8 cellular contexts compared by ENCODE assay signal in genomic region chr17:38729368-38729885, GRCh38. TPM values are rescaled to one million over a fixed set of nuclear protein-coding genes. Genes with fewer than 3 reads are reported as not detected.
DNase-seq lines count a peak whose midpoint lies in the region; ATAC-seq and TF ChIP-seq lines count a peak whose summit lies in the region.

No MANE protein-coding gene starts in this region.

- no peaks in the 10 kb centered on the region for H3K27me3 ChIP-seq in esophagus (ENCODE audit: control insufficient read depth in 1 of 2, insufficient read depth in 2 of 2, low read length in 2 of 2)
- no peaks in the 10 kb centered on the region for H3K27me3 ChIP-seq in trophoblast cell (ENCODE audit: insufficient read depth, low read length)

- peak overlapping the region; percentile 96 for H4K12ac ChIP-seq in trophoblast cell (ENCODE audit: low read depth, low read length)

- BruUV-seq in Calu3 (replicated peaks; lab: Mats Ljungman, UMichigan) = no TSS peak

- H2BK120ac ChIP-seq in trophoblast cell (ENCODE audit: insufficient read depth, low read length, poor library complexity) = peak overlapping the region; percentile 70

- H3K4me3 Mint-ChIP-seq in Calu3 (ENCODE audit: low read depth, unreplicated experiment) = peak overlapping the region; percentile 90

- no peak overlapping the region for H2BK5ac ChIP-seq in trophoblast cell (ENCODE audit: low read depth, low read length, poor library complexity)

- no peaks in the 10 kb centered on the region for H3K27me3 Mint-ChIP-seq in Calu3 (ENCODE audit: unreplicated experiment)

- peak overlapping the region; percentile 32 for H2BK12ac ChIP-seq in trophoblast cell (ENCODE audit: low read length)

- H3K27ac Mint-ChIP-seq in Calu3 (ENCODE audit: unreplicated experiment) = peak overlapping the region; percentile 43

- H3K4me3 ChIP-seq in esophagus (ENCODE audit: low read depth in 1 of 2, low read length in 2 of 2) (peak overlapping the region; percentile 81 to 86), trophoblast cell (ENCODE audit: low read depth, low read length) (peak overlapping the region; percentile 74)

- H3K23ac ChIP-seq in trophoblast cell (ENCODE audit: low read length) = no peak overlapping the region

- peak overlapping the region; percentile 94 for H3K14ac ChIP-seq in trophoblast cell (ENCODE audit: low read length)

- H3K4ac ChIP-seq in trophoblast cell (ENCODE audit: low read depth, low read length) = peak overlapping the region; percentile 74

- peaks cover 42% of the 10 kb centered on the region for H3K4me1 Mint-ChIP-seq in Calu3 (ENCODE audit: low read depth, unreplicated experiment)

- H3K4me2 ChIP-seq in trophoblast cell (ENCODE audit: low read length) = peak overlapping the region; percentile 97

- peak overlapping the region; percentile 35 for H3K9ac ChIP-seq in trophoblast cell (ENCODE audit: low read length)

- H3K4me1 ChIP-seq in esophagus (ENCODE audit: control insufficient read depth in 2 of 2, insufficient read depth in 2 of 2, low read length in 1 of 2) (peaks cover 2 to 17% of the 10 kb centered on the region in 2 donors), trophoblast cell (ENCODE audit: control insufficient read depth in 1 of 2, insufficient read depth in 2 of 2, low read length in 2 of 2) (peaks cover 0 to 9% of the 10 kb centered on the region in 2 experiments)

- ATAC-seq in left colon = no peak

- H3K79me1 ChIP-seq in trophoblast cell (ENCODE audit: low read length) = peaks cover 8% of the 10 kb centered on the region

- H4K8ac ChIP-seq in trophoblast cell (ENCODE audit: low read depth, low read length) = peak overlapping the region; percentile 94

- H3K36me3 Mint-ChIP-seq in Calu3 (ENCODE audit: insufficient read depth, unreplicated experiment) = peaks cover 87% of the 10 kb centered on the region

- 20 to 21% methylated on average over 14 of the region's 14 CpGs for WGBS in esophagus, 2 donors
- WGBS in trophoblast cell (ENCODE audit: extremely low coverage, insufficient coverage, insufficient read length) = no CpG with 5 or more reads among the region's 14 CpGs

- H4K91ac ChIP-seq in trophoblast cell (ENCODE audit: low read depth, low read length) = peak overlapping the region; percentile 85

- CTCF ChIA-PET in Calu3 (lab: Charles Lee) (interaction anchor here (0.7 to 2.5 kb wide), 6 partner anchors 20 to 369 kb away, joined by 3 to 20 read pairs (median 4); partner anchors contain the start of genes EPOP and MLLT6), RWPE1 (lab: Yijun Ruan, JAX) (interaction anchor here (0.7 kb wide), 2 partner anchors 51 to 164 kb away, joined by 3 to 4 read pairs; no protein-coding TSS in a partner anchor)

- peaks cover 6% of the 10 kb centered on the region for H3K79me2 ChIP-seq in trophoblast cell (ENCODE audit: control insufficient read depth, insufficient read depth, low read length, poor library complexity)

- intact Hi-C loops in Calu3 (cut with micrococcal nuclease; ENCODE audit: unreplicated experiment) (no loop called here), left colon (cut with DNase I, micrococcal nuclease) (no loop called here)

- H3K9me3 Mint-ChIP-seq in Calu3 (ENCODE audit: low read depth, unreplicated experiment) = no peaks in the 10 kb centered on the region

- POLR2A ChIA-PET in RWPE1 (lab: Yijun Ruan, JAX; ENCODE audit: low non-redundant PET) = no interaction called here

- H3K36me3 ChIP-seq in esophagus (ENCODE audit: control insufficient read depth in 2 of 2, insufficient read depth in 2 of 2, low read length in 1 of 2) (peaks cover 0 to 17% of the 10 kb centered on the region in 2 donors), trophoblast cell (ENCODE audit: control insufficient read depth in 1 of 2, insufficient read depth in 2 of 2, low read length in 2 of 2) (peaks cover 25 to 26% of the 10 kb centered on the region in 2 experiments)

- peak overlapping the region; percentile 87 for H2AK5ac ChIP-seq in trophoblast cell (ENCODE audit: low read length)

- peak overlapping the region; percentile 96 for H3K18ac ChIP-seq in trophoblast cell (ENCODE audit: low read length)

- H3K27ac ChIP-seq in RWPE1 (peak overlapping the region; percentile 89), esophagus (ENCODE audit: low read depth in 2 of 2, low read length in 1 of 2) (peak overlapping the region; percentile 84 to 91), trophoblast cell (ENCODE audit: low read depth, low read length) (peak overlapping the region; percentile 5)

- no peak for DNase-seq in Calu3
- DNase-seq in RWPE1 (ENCODE audit: low spot score) = no peak
- DNase-seq in trophoblast cell = peak in 1 of 2 donors; percentile 11
- no peak for DNase-seq in pons (ENCODE audit: low spot score)
- no peak for DNase-seq in NCI-H82 treated with DMSO at 0.1 percent for 48 hours (lab: John Stamatoyannopoulos, UW; ENCODE audit: unreplicated experiment)
- no peak for DNase-seq in left colon
- DNase-seq in activated effector memory CD4-positive, alpha-beta T cell treated with anti-CD3 and anti-CD28 coated beads, Interleukin-2, amount 50 U/mL, for 16 hours = no peak

- H2AFZ ChIP-seq in trophoblast cell (ENCODE audit: insufficient read depth, low read length, poor library complexity) = peak overlapping the region; percentile 92

- H3K9me3 ChIP-seq in esophagus (ENCODE audit: control insufficient read depth in 2 of 2, insufficient read depth in 1 of 2, low read depth in 1 of 2, low read length in 1 of 2) (no peaks in the 10 kb centered on the region), trophoblast cell (ENCODE audit: insufficient read depth, low read depth, low read length) (no peaks in the 10 kb centered on the region)

- no peak for TF ChIP-seq CTCF in Calu3 (IDR thresholded peaks at IDR 0.05; ENCODE audit: unreplicated experiment)
- no peak for TF ChIP-seq CTCF in RWPE1 (conservative IDR thresholded peaks at IDR 0.05; ENCODE audit: low read depth)

RNA-seq across cellular contexts. Expression of gene CISD3, which starts 0.7 kb away (rescaled TPM):
- total RNA-seq in Calu3 (2022) (101 and 109 TPM in 2 replicates), left colon (10 to 100 TPM; 91.6 to 99.8 TPM)
- polyA plus RNA-seq in esophagus = 10 to 100 TPM; 14.5 to 28.5 TPM
- polyA plus RNA-seq in trophoblast cell (2013) = 7.1 and 7.8 TPM in 2 replicates

RNA-seq across cellular contexts. Expression of gene PCGF2, which starts 18.7 kb away (rescaled TPM):
- total RNA-seq in Calu3 (2022) (196 and 205 TPM in 2 replicates), left colon (10 to 100 TPM; 41.1 to 53.7 TPM)
- 10 to 100 TPM in 1 of 2 donors, 1 to 10 TPM in 1; 9.4 to 22.4 TPM for polyA plus RNA-seq in esophagus
- 42.2 and 42.5 TPM in 2 replicates for polyA plus RNA-seq in trophoblast cell (2013)

RNA-seq across cellular contexts. Expression of gene PSMB3, which starts 23.1 kb away (rescaled TPM):
- total RNA-seq in Calu3 (2022) = 893 and 935 TPM in 2 replicates
- polyA plus RNA-seq in esophagus = 100 to 1,000 TPM; 198 to 204 TPM
- polyA plus RNA-seq in trophoblast cell (2013) = 299 and 301 TPM in 2 replicates
- total RNA-seq in left colon = 100 to 1,000 TPM; 131 to 154 TPM

RNA-seq across cellular contexts. Expression of gene MLLT6, which starts 24.4 kb away (rescaled TPM):
- total RNA-seq in Calu3 (2022) (463 and 498 TPM in 2 replicates), left colon (10 to 100 TPM; 82.5 to 87.9 TPM)
- polyA plus RNA-seq in esophagus = 10 to 100 TPM; 20.9 to 66.1 TPM
- 15.3 and 16.2 TPM in 2 replicates for polyA plus RNA-seq in trophoblast cell (2013)

RNA-seq across cellular contexts. Expression of gene EPOP, which starts 54.7 kb away (rescaled TPM):
- total RNA-seq in Calu3 (2022) (15.3 and 20.9 TPM in 2 replicates), left colon (under 1 TPM; 0.22 to 0.46 TPM)
- polyA plus RNA-seq in esophagus = 1 to 10 TPM; 1.1 to 1.9 TPM
- polyA plus RNA-seq in trophoblast cell (2013) = 1.8 TPM in 2 replicates

Comparison
In these comparisons a context has a peak if more than half of its experiments do, and no peak if none do; other contexts are left out.
1. H3K27ac ChIP-seq: peak in every context shown above with its lines; median percentile 89 in RWPE1; 88 in esophagus; 5 in trophoblast cell.